ENCODE assay signal across 1 cellular context in genomic region chr18:70338890-70339289, GRCh38.
TF ChIP-seq lines count a peak whose summit lies in the region.

No MANE protein-coding gene starts in this region.

TF ChIP-seq in HepG2, 621 proteins besides CTCF, POLR2A, EP300 and RAD21:
- TF ChIP-seq ZNF331 (CRISPR knock-in tag; IDR thresholded peaks at IDR 0.05) (peak; percentile 100), NCOA2 (CRISPR knock-in tag; IDR thresholded peaks at IDR 0.05) (no peak)
